18 cellular contexts compared by ENCODE assay signal in the genomic region with DNA sequence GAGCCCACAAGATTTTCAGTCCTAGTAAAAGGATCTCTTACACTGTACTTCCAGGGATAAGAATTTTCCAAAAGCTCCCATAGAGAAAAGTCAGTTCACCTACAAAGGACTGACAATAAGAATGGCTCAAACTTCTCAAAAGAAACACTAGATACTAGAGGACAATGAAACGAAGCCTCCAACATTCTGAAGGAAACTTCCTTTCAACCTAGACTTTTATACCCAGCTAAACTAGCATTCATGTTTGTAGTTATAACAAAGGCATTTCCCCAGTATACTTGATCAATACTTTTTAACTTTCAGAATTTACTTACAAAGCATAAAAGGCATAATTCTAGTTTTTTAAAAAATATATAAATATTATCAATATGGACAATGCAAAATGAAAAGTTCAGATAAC.
"Had no signal": no experiment of that assay in that cellular context is flagged by ENCODE, and none has a peak within 500 bp of the region (broad histone marks: within the 10 kb centered on the region; RNA-seq: fewer than 3 reads in every experiment).

No MANE protein-coding gene starts in this region.

- DNase-seq: kidney glomerular epithelial cell; left cardiac atrium; left ventricle myocardium superior; naive B cell; natural killer cell; nephron progenitor cell; occipital lobe; stimulated activated CD4-positive, alpha-beta T cell treated with anti-CD3 and anti-CD28 coated beads, Interleukin-12 subunit alpha, Interleukin-12 subunit beta, amount 100 ng/mL, for 4 hours; stimulated activated CD4-positive, alpha-beta T cell treated with anti-CD3 and anti-CD28 coated beads, Interleukin-15, amount 100 ng/mL, for 24 hours; stimulated activated CD4-positive, alpha-beta T cell treated with anti-CD3 and anti-CD28 coated beads, Interleukin-2, amount 100 ng/mL, for 24 hours; stimulated activated CD4-positive, alpha-beta T cell treated with anti-CD3 and anti-CD28 coated beads, Interleukin-4, amount 100 ng/mL, for 1 hour; stimulated activated naive B cell treated with anti-CD40 and anti-IgM and Interleukin-4, amounts not matched to agents 10 μg/mL and 1 μg/mL and 100 μg/mL, for 72 hours; stimulated activated naive CD8-positive, alpha-beta T cell treated with anti-CD3 and anti-CD28 coated beads, Interleukin-15, Interleukin-2, amounts not matched to agents 100 U/mL and 50 U/mL, for 24 hours; stomach; testis; thyroid gland; transverse colon; upper lobe of left lung had no signal
